21 cellular contexts compared by ENCODE assay signal in genomic region chr20:62051166-62051900, GRCh38. TPM values are rescaled to one million over a fixed set of nuclear protein-coding genes. Genes with fewer than 3 reads are reported as not detected.
A peak's percentile ranks its signal among the peaks of the same experiment; 100 is the strongest.
DNase-seq lines count a peak whose midpoint lies in the region; ATAC-seq and TF ChIP-seq lines count a peak whose summit lies in the region.
"Had no signal": no experiment of that assay in that cellular context is flagged by ENCODE, and none has a peak within 500 bp of the region (broad histone marks: within the 10 kb centered on the region; RNA-seq: fewer than 3 reads in every experiment).

No MANE protein-coding gene starts in this region.

- H3K4me1 ChIP-seq in upper lobe of right lung: no peaks in the 10 kb centered on the region
- H3K4me1 ChIP-seq: esophagus squamous epithelium had no signal

- no peaks in the 10 kb centered on the region for H3K27me3 Mint-ChIP-seq in stimulated activated naive CD8-positive, alpha-beta T cell treated with anti-CD3 and anti-CD28 coated beads, Interleukin-15, amount 100 ng/mL, for 72 hours
- no peaks in the 10 kb centered on the region for H3K27me3 Mint-ChIP-seq in mesothelial cell of epicardium (ENCODE audit: low read depth)

- H3K4me1 Mint-ChIP-seq in stimulated activated naive CD8-positive, alpha-beta T cell treated with anti-CD3 and anti-CD28 coated beads, Interleukin-15, amount 100 ng/mL, for 72 hours: peaks cover 57% of the 10 kb centered on the region
- peaks cover 17% of the 10 kb centered on the region for H3K4me1 Mint-ChIP-seq in mesothelial cell of epicardium

- peak overlapping the region; percentile 75 to 85 for H3K27ac Mint-ChIP-seq in stimulated activated naive CD8-positive, alpha-beta T cell treated with anti-CD3 and anti-CD28 coated beads, Interleukin-15, amount 100 ng/mL, for 72 hours
- peak overlapping the region; percentile 64 for H3K27ac Mint-ChIP-seq in mesothelial cell of epicardium
- H3K27ac Mint-ChIP-seq: activated T-helper 2 cell treated with anti-CD3 and anti-CD28 coated beads, Interferon-gamma antibody, Interleukin-2, Interleukin-4, amounts not matched to agents 10 μg/mL and 5 μg/mL and 100 μg/mL, durations not matched to agents 14 hours and 24 hours and 36 hours had no signal

- intact Hi-C loops in upper lobe of right lung (cut with DNase I): no loop called here

- TF ChIP-seq CTCF in foreskin fibroblast (IDR thresholded peaks at IDR 0.05; ENCODE audit: low read depth, low read length): no peak
- no peak for TF ChIP-seq CTCF in mesothelial cell of epicardium (IDR thresholded peaks at IDR 0.05; ENCODE audit: unreplicated experiment)
- no peak for TF ChIP-seq CTCF in upper lobe of right lung (IDR thresholded peaks at IDR 0.05)

- H3K4me3 ChIP-seq in foreskin fibroblast (ENCODE audit: low read depth in 1 of 2, low read length in 2 of 2) (no peak overlapping the region), upper lobe of right lung (no peak overlapping the region)
- H3K4me3 ChIP-seq: esophagus squamous epithelium, vagina had no signal

- no peaks in the 10 kb centered on the region for H3K9me3 Mint-ChIP-seq in stimulated activated naive CD8-positive, alpha-beta T cell treated with anti-CD3 and anti-CD28 coated beads, Interleukin-15, amount 100 ng/mL, for 72 hours
- H3K9me3 Mint-ChIP-seq in mesothelial cell of epicardium: no peaks in the 10 kb centered on the region
- H3K9me3 Mint-ChIP-seq: activated T-helper 2 cell treated with anti-CD3 and anti-CD28 coated beads, Interferon-gamma antibody, Interleukin-2, Interleukin-4, amounts not matched to agents 10 μg/mL and 5 μg/mL and 100 μg/mL, durations not matched to agents 14 hours and 24 hours and 36 hours had no signal

- no peaks in the 10 kb centered on the region for H3K36me3 ChIP-seq in upper lobe of right lung
- H3K36me3 ChIP-seq: vagina had no signal

- no peaks in the 10 kb centered on the region for H3K27me3 ChIP-seq in upper lobe of right lung
- H3K27me3 ChIP-seq: esophagus squamous epithelium, vagina had no signal

- DNase-seq in stimulated activated naive CD8-positive, alpha-beta T cell treated with anti-CD3 and anti-CD28 coated beads, Interleukin-15, amount 100 ng/mL, for 72 hours: no peak
- no peak for DNase-seq in stimulated activated naive CD8-positive, alpha-beta T cell treated with anti-CD3 and anti-CD28 coated beads, Interleukin-15, Interleukin-2, amounts not matched to agents 100 U/mL and 50 U/mL, for 24 hours
- DNase-seq in foreskin fibroblast: peak; percentile 17 to 57
- DNase-seq in mesothelial cell of epicardium (ENCODE audit: low spot score in 2 of 2, unreplicated experiment in 2 of 2): no peak
- DNase-seq in upper lobe of right lung: peak; percentile 63
- no peak for DNase-seq in AG08396 (ENCODE audit: low spot score)
- DNase-seq: esophagus squamous epithelium; NCI-H1436; NCI-H524; NK-92 treated with Interleukin-12 subunit alpha and Interleukin-12 subunit beta, amount 100 ng/mL, for 24 hours; right cardiac atrium; SK-N-SH; stimulated activated CD8-positive, alpha-beta memory T cell treated with anti-CD3 and anti-CD28 coated beads, Interleukin-4, amount 100 ng/mL, for 48 hours; WERI-Rb-1 had no signal

- no peak overlapping the region for H3K4me3 Mint-ChIP-seq in stimulated activated naive CD8-positive, alpha-beta T cell treated with anti-CD3 and anti-CD28 coated beads, Interleukin-15, amount 100 ng/mL, for 72 hours
- H3K4me3 Mint-ChIP-seq in mesothelial cell of epicardium: no peak overlapping the region
- H3K4me3 Mint-ChIP-seq: CD14-positive monocyte had no signal

- ATAC-seq in stimulated activated naive CD8-positive, alpha-beta T cell treated with anti-CD3 and anti-CD28 coated beads, Interleukin-15, amount 100 ng/mL, for 72 hours: no peak
- no peak for ATAC-seq in stimulated activated naive CD8-positive, alpha-beta T cell treated with anti-CD3 and anti-CD28 coated beads, Interleukin-15, Interleukin-2, amounts not matched to agents 100 U/mL and 50 U/mL, for 24 hours
- ATAC-seq in upper lobe of right lung (no peak), GM21825 (IDR thresholded peaks at IDR 0.05; ENCODE audit: unreplicated experiment) (no peak), HG02840 (IDR thresholded peaks at IDR 0.05; ENCODE audit: low FRiP score, unreplicated experiment) (no peak)
- ATAC-seq: HCT116, left lobe of liver had no signal

- peaks cover 9% of the 10 kb centered on the region for H3K36me3 Mint-ChIP-seq in mesothelial cell of epicardium

- H3K27ac ChIP-seq in upper lobe of right lung: no peak overlapping the region
- H3K27ac ChIP-seq: esophagus squamous epithelium, vagina, WERI-Rb-1 had no signal

- H3K9me3 ChIP-seq in upper lobe of right lung: no peaks in the 10 kb centered on the region
- H3K9me3 ChIP-seq: esophagus squamous epithelium, SK-N-SH, vagina had no signal

RNA-seq across cellular contexts. Expression of gene TAF4, which starts 14.3 kb away (rescaled TPM):
- total RNA-seq in mesothelial cell of epicardium (27.5 to 28.8 TPM (median 28.1 TPM) in 3 replicates), upper lobe of right lung (19.6 TPM)

Comparison
In these comparisons a context has a peak if more than half of its experiments do, and no peak if none do; other contexts are left out.
1. DNase-seq: peak in foreskin fibroblast (2 of 2) and upper lobe of right lung (single experiment); none in stimulated activated naive CD8-positive, alpha-beta T cell treated with anti-CD3 and anti-CD28 coated beads, Interleukin-15, amount 100 ng/mL, for 72 hours (0 of 2), stimulated activated naive CD8-positive, alpha-beta T cell treated with anti-CD3 and anti-CD28 coated beads, Interleukin-15, Interleukin-2, amounts not matched to agents 100 U/mL and 50 U/mL, for 24 hours (single experiment), mesothelial cell of epicardium (0 of 2) and AG08396 (single experiment).